In the genomic region with DNA sequence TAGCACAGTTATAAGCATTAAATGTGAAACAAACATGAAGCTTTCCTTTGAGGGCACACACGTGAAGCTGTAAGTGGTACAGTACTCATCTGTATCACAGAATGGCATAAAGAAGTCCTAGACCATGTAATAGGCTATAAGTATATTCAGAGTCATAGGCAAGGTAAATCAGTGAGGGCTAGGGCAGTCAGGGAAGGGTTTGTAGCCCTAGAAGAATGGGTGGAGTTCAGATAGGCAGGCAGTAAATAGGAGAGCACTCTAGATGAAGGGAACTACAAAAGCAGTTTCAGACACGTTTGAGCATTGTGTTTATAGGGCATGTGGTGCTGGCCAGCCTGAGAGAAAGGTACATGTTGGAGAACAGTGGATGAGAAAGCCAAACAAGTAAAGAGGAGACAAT, we compare ENCODE assay signal across 1 cellular context.
TF ChIP-seq lines count a peak whose summit lies in the region.

No MANE protein-coding gene starts in this region.

TF ChIP-seq in WTC11, 78 proteins besides CTCF, POLR2A, EP300 and RAD21:
- TF ChIP-seq, protein P1, sequence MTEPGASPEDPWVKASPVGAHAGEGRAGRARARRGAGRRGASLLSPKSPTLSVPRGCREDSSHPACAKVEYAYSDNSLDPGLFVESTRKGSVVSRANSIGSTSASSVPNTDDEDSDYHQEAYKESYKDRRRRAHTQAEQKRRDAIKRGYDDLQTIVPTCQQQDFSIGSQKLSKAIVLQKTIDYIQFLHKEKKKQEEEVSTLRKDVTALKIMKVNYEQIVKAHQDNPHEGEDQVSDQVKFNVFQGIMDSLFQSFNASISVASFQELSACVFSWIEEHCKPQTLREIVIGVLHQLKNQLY (CRISPR knock-in tag; IDR thresholded peaks at IDR 0.05) = no peak
- TF ChIP-seq RELA (CRISPR knock-in tag; IDR thresholded peaks at IDR 0.05; ENCODE audit: borderline replicate concordance) (no peak), ATF1 (CRISPR knock-in tag; IDR thresholded peaks at IDR 0.05) (no peak), TEAD4 (CRISPR knock-in tag; IDR thresholded peaks at IDR 0.05) (no peak)
TF ChIP-seq in WTC11: peak in this region for 0.
